34 cellular contexts compared by ENCODE assay signal in the genomic region with DNA sequence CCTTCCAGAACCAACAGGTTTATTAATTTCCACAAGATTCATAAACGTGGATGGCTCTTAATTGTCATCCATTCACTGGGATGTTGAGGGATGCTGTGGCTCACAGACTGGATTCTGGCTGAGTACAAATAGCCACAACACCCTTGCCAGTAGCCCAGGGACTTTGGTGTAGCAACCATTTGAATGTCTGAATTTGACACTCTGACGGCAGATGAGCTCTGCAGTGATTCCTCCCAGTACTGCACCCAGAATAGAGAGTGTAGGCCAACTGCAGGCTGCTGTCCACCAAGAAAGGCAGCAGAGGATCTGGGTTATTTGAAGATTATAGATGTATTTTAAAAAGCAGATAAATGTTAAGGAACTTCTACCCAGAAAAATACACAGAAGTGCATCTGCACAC.
"Had no signal": no experiment of that assay in that cellular context is flagged by ENCODE, and none has a peak within 500 bp of the region (broad histone marks: within the 10 kb centered on the region; RNA-seq: fewer than 3 reads in every experiment).

No MANE protein-coding gene starts in this region.

- H3K4me3 ChIP-seq: MG63 had no signal

- DNase-seq: Karpas-422, Kasumi-1, KG1, MG63, MM.1S, MV-4-11, NCI-H1048, NCI-H1092, NCI-H1092 treated with DMSO at 0.1 percent for 48 hours, NCI-H1105 treated with DMSO at 0.1 percent for 48 hours, NCI-H1417, NCI-H1417 treated with DMSO at 0.1 percent for 48 hours, NCI-H1436, NCI-H1436 treated with DMSO at 0.1 percent for 48 hours, NCI-H146, NCI-H1694, NCI-H1694 treated with DMSO at 0.1 percent for 48 hours, NCI-H187, NCI-H187 treated with DMSO at 0.1 percent for 48 hours, NCI-H1930, NCI-H2029, NCI-H2029 treated with DMSO at 0.1 percent for 48 hours, NCI-H2081, NCI-H2081 treated with DMSO at 0.1 percent for 48 hours, NCI-H2107, NCI-H2171, NCI-H2171 treated with DMSO at 0.1 percent for 48 hours, NCI-H2227 treated with DMSO at 0.1 percent for 48 hours, NCI-H226, NCI-H345, NCI-H446, NCI-H446 treated with DMSO at 0.1 percent for 48 hours, NCI-H510A had no signal

- H3K27me3 ChIP-seq: MG63 had no signal

- H3K4me2 ChIP-seq: KMS-11 had no signal

- H3K9me3 ChIP-seq: MG63 had no signal

- H3K36me3 ChIP-seq: MG63 had no signal

- H3K9ac ChIP-seq: KMS-11 had no signal

- H3K27ac ChIP-seq: KMS-11 had no signal
